Comparison of ENCODE assay signal across 10 cellular contexts in the genomic region with DNA sequence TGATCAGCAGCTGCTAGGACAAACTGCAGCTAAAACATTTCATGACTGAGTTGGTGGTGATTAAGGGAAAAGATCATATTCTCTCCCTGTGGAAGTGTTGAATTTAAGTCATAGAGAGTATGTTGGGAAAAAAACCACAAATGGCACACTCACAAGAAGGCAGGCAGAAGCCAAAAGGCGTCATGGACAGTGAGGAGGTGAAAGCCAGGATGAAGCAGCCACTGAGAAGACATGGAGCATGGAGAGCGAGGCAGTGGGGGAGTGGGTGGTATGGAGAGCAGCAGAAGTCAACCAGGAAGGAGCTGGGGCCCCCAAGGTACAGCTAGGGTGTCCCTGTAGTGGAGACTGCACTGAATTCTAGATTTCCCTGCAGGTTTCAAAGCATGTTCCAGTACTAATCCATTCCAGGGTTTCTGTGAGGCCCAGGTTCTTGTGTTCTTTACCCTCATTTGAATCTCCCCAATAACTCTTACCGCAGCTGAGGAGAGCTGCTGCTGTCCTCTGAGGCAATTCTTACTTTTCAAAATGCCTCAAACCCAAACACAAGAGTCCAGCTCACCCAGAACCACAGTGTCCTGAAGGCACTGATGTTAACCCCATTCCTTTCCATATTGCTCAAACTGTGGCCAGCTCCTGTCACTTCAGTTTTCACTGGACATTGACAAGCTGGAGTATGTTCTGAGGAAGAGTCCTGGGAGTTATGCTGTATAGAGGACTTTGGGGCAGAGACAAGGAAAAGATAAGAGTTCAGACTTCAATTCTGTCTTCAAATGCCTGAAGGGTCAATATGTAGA.
DNase-seq lines count a peak whose midpoint lies in the region; ATAC-seq and TF ChIP-seq lines count a peak whose summit lies in the region.
"Had no signal": no experiment of that assay in that cellular context is flagged by ENCODE, and none has a peak within 500 bp of the region (broad histone marks: within the 10 kb centered on the region; RNA-seq: fewer than 3 reads in every experiment).

No MANE protein-coding gene starts in this region.

- no peak overlapping the region for H3K18ac ChIP-seq in mesendoderm (ENCODE audit: low read length)

- H3K56ac ChIP-seq in mesendoderm (ENCODE audit: low read length), result no peak overlapping the region

- peak overlapping the region; percentile 51 for H3K23ac ChIP-seq in mesendoderm (ENCODE audit: low read length)

- no peak overlapping the region for H2AK5ac ChIP-seq in mesendoderm (ENCODE audit: low read length)

- H3K36me3 Mint-ChIP-seq in chondrocyte (ENCODE audit: low read depth), result peaks cover 1% of the 10 kb centered on the region
- H3K36me3 Mint-ChIP-seq in CD8-positive, alpha-beta T cell, result no peaks in the 10 kb centered on the region

- H3K27me3 ChIP-seq in mesendoderm (ENCODE audit: insufficient read depth, low read length, poor library complexity), result no peaks in the 10 kb centered on the region
- no peaks in the 10 kb centered on the region for H3K27me3 ChIP-seq in CD8-positive, alpha-beta T cell (ENCODE audit: insufficient read depth, low read length)

- no peak overlapping the region for H3K4ac ChIP-seq in mesendoderm (ENCODE audit: low read depth, low read length)

- POLR2A ChIA-PET in CD8-positive, alpha-beta T cell (lab: Charles Lee), result no interaction called here

- H3K4me2 ChIP-seq in mesendoderm (ENCODE audit: low read length), result no peak overlapping the region

- TF ChIP-seq CTCF in chondrocyte (IDR thresholded peaks at IDR 0.05), result no peak
- no peak for TF ChIP-seq CTCF in CD8-positive, alpha-beta T cell (IDR thresholded peaks at IDR 0.05)

- peaks cover 24% of the 10 kb centered on the region for H3K27me3 Mint-ChIP-seq in chondrocyte (ENCODE audit: low read depth)
- peaks cover 33% of the 10 kb centered on the region for H3K27me3 Mint-ChIP-seq in CD8-positive, alpha-beta T cell (ENCODE audit: low read depth)

- H3K27ac Mint-ChIP-seq in chondrocyte (ENCODE audit: unreplicated experiment), result no peak overlapping the region
- H3K27ac Mint-ChIP-seq in CD8-positive, alpha-beta T cell, result no peak overlapping the region

- H4K5ac ChIP-seq in mesendoderm (ENCODE audit: low read length), result no peak overlapping the region

- H2BK5ac ChIP-seq in mesendoderm (ENCODE audit: low read length), result no peak overlapping the region

- H3K9ac ChIP-seq in mesendoderm (ENCODE audit: low read length), result no peak overlapping the region

- H3K4me3 Mint-ChIP-seq in chondrocyte (ENCODE audit: unreplicated experiment), result no peak overlapping the region
- H3K4me3 Mint-ChIP-seq in CD8-positive, alpha-beta T cell, result no peak overlapping the region

- no peaks in the 10 kb centered on the region for H3K79me1 ChIP-seq in mesendoderm (ENCODE audit: low read length)

- no peak overlapping the region for H4K8ac ChIP-seq in mesendoderm (ENCODE audit: low read depth, low read length)

- peaks cover 8% of the 10 kb centered on the region for H3K4me1 Mint-ChIP-seq in chondrocyte (ENCODE audit: low read depth)
- H3K4me1 Mint-ChIP-seq in CD8-positive, alpha-beta T cell (ENCODE audit: low read depth), result no peaks in the 10 kb centered on the region

- WGBS in mesendoderm (ENCODE audit: extremely low coverage, insufficient coverage, low lambda C conversion rate), result no CpG with 5 or more reads among the region's 3 CpGs

- H2BK120ac ChIP-seq in mesendoderm (ENCODE audit: low read depth, low read length), result no peak overlapping the region

- peaks cover 8% of the 10 kb centered on the region for H3K9me3 Mint-ChIP-seq in chondrocyte (ENCODE audit: low read depth)
- H3K9me3 Mint-ChIP-seq in CD8-positive, alpha-beta T cell, result no peaks in the 10 kb centered on the region

- H3K4me3 ChIP-seq in mesendoderm (ENCODE audit: low read length), result no peak overlapping the region
- no peak overlapping the region for H3K4me3 ChIP-seq in CD8-positive, alpha-beta T cell (ENCODE audit: low read depth, low read length)

- no peaks in the 10 kb centered on the region for H3K79me2 ChIP-seq in mesendoderm (ENCODE audit: control insufficient read depth, insufficient read depth, low read length)

- CTCF ChIA-PET in CD8-positive, alpha-beta T cell (lab: Charles Lee), result no interaction called here

- H2BK15ac ChIP-seq in mesendoderm (replicated peaks; ENCODE audit: low read depth), result no peak overlapping the region

- ATAC-seq in GM18861 (IDR thresholded peaks at IDR 0.05; ENCODE audit: unreplicated experiment) (peak; percentile 45), HG02623 (IDR thresholded peaks at IDR 0.05; ENCODE audit: unreplicated experiment) (peak; percentile 52)
- no peak for ATAC-seq in CD8-positive, alpha-beta T cell

- no peaks in the 10 kb centered on the region for H3K36me3 ChIP-seq in mesendoderm (ENCODE audit: control insufficient read depth, insufficient read depth, low read length)
- H3K36me3 ChIP-seq in CD8-positive, alpha-beta T cell (ENCODE audit: insufficient read depth, low read length), result no peaks in the 10 kb centered on the region
- H3K36me3 ChIP-seq: neutrophil had no signal

- DNase-seq in NCI-H526 treated with DMSO at 0.1 percent for 48 hours (lab: John Stamatoyannopoulos, UW) (peak; percentile 86), mesendoderm (peak; percentile 35), DMS53 (lab: John Stamatoyannopoulos, UW) (no peak), chondrocyte (ENCODE audit: low spot score) (no peak)
- DNase-seq in activated CD4-positive, alpha-beta T cell treated with anti-CD3 and anti-CD28 coated beads for 48 hours, result no peak
- DNase-seq in CD8-positive, alpha-beta T cell, result no peak

- peaks cover 5% of the 10 kb centered on the region for H3K4me1 ChIP-seq in mesendoderm (ENCODE audit: control insufficient read depth, low read depth, low read length)
- no peaks in the 10 kb centered on the region for H3K4me1 ChIP-seq in CD8-positive, alpha-beta T cell (ENCODE audit: insufficient read depth, low read length)

- intact Hi-C loops in CD8-positive, alpha-beta T cell (cut with DNase I, micrococcal nuclease), result no loop called here

- no peak overlapping the region for H3K27ac ChIP-seq in mesendoderm (ENCODE audit: low read depth, low read length)
- no peak overlapping the region for H3K27ac ChIP-seq in CD8-positive, alpha-beta T cell (ENCODE audit: low read depth, low read length)
- H3K27ac ChIP-seq: neutrophil, VCaP had no signal

- no peaks in the 10 kb centered on the region for H3K9me3 ChIP-seq in CD8-positive, alpha-beta T cell (ENCODE audit: low read length)
- H3K9me3 ChIP-seq: neutrophil had no signal

Comparison
In these comparisons a context has a peak if more than half of its experiments do, and no peak if none do; other contexts are left out.
1. DNase-seq: peak in NCI-H526 treated with DMSO at 0.1 percent for 48 hours (single experiment) and mesendoderm (single experiment); none in DMS53 (single experiment), chondrocyte (single experiment), activated CD4-positive, alpha-beta T cell treated with anti-CD3 and anti-CD28 coated beads for 48 hours (single experiment) and CD8-positive, alpha-beta T cell (0 of 7).